Comparison of ENCODE assay signal across 27 cellular contexts in genomic region chr3:111650378-111651275, GRCh38. TPM values are rescaled to one million over a fixed set of nuclear protein-coding genes. Genes with fewer than 3 reads are reported as not detected.
DNase-seq lines count a peak whose midpoint lies in the region; ATAC-seq, FAIRE-seq and TF ChIP-seq lines count a peak whose summit lies in the region.
"Had no signal": no experiment of that assay in that cellular context is flagged by ENCODE, and none has a peak within 500 bp of the region (broad histone marks: within the 10 kb centered on the region; RNA-seq: fewer than 3 reads in every experiment).

No MANE protein-coding gene starts in this region.

- H3K27ac Mint-ChIP-seq in CD4-positive, alpha-beta T cell = peak overlapping the region; percentile 18
- no peak overlapping the region for H3K27ac Mint-ChIP-seq in endodermal cell
- H3K27ac Mint-ChIP-seq: activated T-helper 2 cell treated with anti-CD3 and anti-CD28 coated beads, Interferon-gamma antibody, Interleukin-2, Interleukin-4, amounts not matched to agents 10 μg/mL and 5 μg/mL and 100 μg/mL, durations not matched to agents 14 hours and 24 hours and 36 hours; brain; stimulated activated naive CD8-positive, alpha-beta T cell treated with anti-CD3 and anti-CD28 coated beads, Interleukin-15, amount 100 ng/mL, for 72 hours had no signal

- TF ChIP-seq CTCF in CD4-positive, alpha-beta T cell (IDR thresholded peaks at IDR 0.05) = no peak
- TF ChIP-seq CTCF in bronchial epithelial cell (IDR thresholded peaks at IDR 0.05; ENCODE audit: insufficient read depth, low read length, severe bottlenecking) = no peak
- no peak for TF ChIP-seq CTCF in mucosa of descending colon (IDR thresholded peaks at IDR 0.05)
- TF ChIP-seq CTCF in adrenal gland (IDR thresholded peaks at IDR 0.05) = no peak
- no peak for TF ChIP-seq CTCF in endodermal cell (conservative IDR thresholded peaks at IDR 0.05)

- no peak overlapping the region for H3K9ac ChIP-seq in endodermal cell (ENCODE audit: extremely low read depth, low read length, poor library complexity, severe bottlenecking)

- H3K9me3 ChIP-seq in CD4-positive, alpha-beta T cell (ENCODE audit: control insufficient read depth, low read length) = no peaks in the 10 kb centered on the region
- no peaks in the 10 kb centered on the region for H3K9me3 ChIP-seq in mucosa of descending colon
- no peaks in the 10 kb centered on the region for H3K9me3 ChIP-seq in adrenal gland (replicated peaks in 1 of 3)
- no peaks in the 10 kb centered on the region for H3K9me3 ChIP-seq in endodermal cell (ENCODE audit: control insufficient read depth, low read length)
- H3K9me3 ChIP-seq: heart right ventricle, lower lobe of right lung, sigmoid colon, SJSA1, thyroid gland had no signal

- CTCF ChIA-PET in CD4-positive, alpha-beta T cell (lab: Charles Lee) = no interaction called here

- H3K4me1 ChIP-seq in mucosa of descending colon (ENCODE audit: low read depth) (no peaks in the 10 kb centered on the region), adrenal gland (replicated peaks in 1 of 2) (no peaks in the 10 kb centered on the region), endodermal cell (ENCODE audit: control insufficient read depth, insufficient read depth, low read length) (no peaks in the 10 kb centered on the region)
- H3K4me1 ChIP-seq: heart right ventricle, lower lobe of right lung, sigmoid colon, thyroid gland had no signal

- H3K36me3 ChIP-seq in bronchial epithelial cell (ENCODE audit: control insufficient read depth, insufficient read depth, low read length) (no peaks in the 10 kb centered on the region), mucosa of descending colon (ENCODE audit: low read depth) (no peaks in the 10 kb centered on the region), adrenal gland (replicated peaks in 1 of 2) (no peaks in the 10 kb centered on the region), endodermal cell (ENCODE audit: control insufficient read depth, insufficient read depth, low read length) (no peaks in the 10 kb centered on the region)
- H3K36me3 ChIP-seq: heart right ventricle, lower lobe of right lung, sigmoid colon, SJSA1, thyroid gland had no signal

- no peaks in the 10 kb centered on the region for H3K27me3 ChIP-seq in CD4-positive, alpha-beta T cell (ENCODE audit: control insufficient read depth, insufficient read depth, low read length)
- H3K27me3 ChIP-seq in bronchial epithelial cell (ENCODE audit: control insufficient read depth, insufficient read depth, low read length) (no peaks in the 10 kb centered on the region), adrenal gland (peaks cover 5% of the 10 kb centered on the region), endodermal cell (ENCODE audit: control insufficient read depth, insufficient read depth, low read length, poor library complexity, severe bottlenecking) (no peaks in the 10 kb centered on the region)
- H3K27me3 ChIP-seq: sigmoid colon, SJSA1, thyroid gland had no signal

- peaks cover 100% of the 10 kb centered on the region for H3K36me3 Mint-ChIP-seq in CD4-positive, alpha-beta T cell (ENCODE audit: low read depth)
- H3K36me3 Mint-ChIP-seq in endodermal cell (ENCODE audit: low read depth) = no peaks in the 10 kb centered on the region
- H3K36me3 Mint-ChIP-seq: brain had no signal

- FAIRE-seq in GM18507 (lab: Jason Lieb, UNC) (peak; percentile 35), bronchial epithelial cell (lab: Jason Lieb, UNC) (peak; percentile 66)
- FAIRE-seq: H54, RCC 7860 had no signal

- no peak for TF ChIP-seq POLR2A in adrenal gland (IDR thresholded peaks at IDR 0.05)

- 50 to 61% (median 55%) methylated on average over 4 of the region's 4 CpGs for WGBS in adrenal gland, 4 donors
- WGBS in endodermal cell (ENCODE audit: insufficient coverage in 1 of 2, insufficient read length in 1 of 2), 2 experiments = 87% methylated on average over 4 of the region's 4 CpGs; no CpG with 5 or more reads in 1 of the 2 experiments

- intact Hi-C loops in CD4-positive, alpha-beta T cell (cut with DNase I, micrococcal nuclease) = no loop called here
- intact Hi-C loops in mucosa of descending colon (cut with DNase I, micrococcal nuclease) = no loop called here
- intact Hi-C loops in adrenal gland (cut with DNase I) = no loop called here
- intact Hi-C loops in left ventricle myocardium superior (cut with micrococcal nuclease) = no loop called here

- no peak overlapping the region for H3K4me3 Mint-ChIP-seq in CD4-positive, alpha-beta T cell
- no peak overlapping the region for H3K4me3 Mint-ChIP-seq in endodermal cell
- H3K4me3 Mint-ChIP-seq: brain; stimulated activated naive CD8-positive, alpha-beta T cell treated with anti-CD3 and anti-CD28 coated beads, Interleukin-15, amount 100 ng/mL, for 72 hours; T-cell had no signal

- H3K27ac ChIP-seq in CD4-positive, alpha-beta T cell (ENCODE audit: low read depth, low read length) = no peak overlapping the region
- H3K27ac ChIP-seq in adrenal gland (no peak overlapping the region), endodermal cell (ENCODE audit: low read depth, low read length) (no peak overlapping the region)
- H3K27ac ChIP-seq: heart right ventricle, lower lobe of right lung, sigmoid colon, SJSA1, thyroid gland had no signal

- POLR2A ChIA-PET in CD4-positive, alpha-beta T cell (lab: Charles Lee) = no interaction called here

- no peaks in the 10 kb centered on the region for H3K27me3 Mint-ChIP-seq in CD4-positive, alpha-beta T cell
- no peaks in the 10 kb centered on the region for H3K27me3 Mint-ChIP-seq in endodermal cell (ENCODE audit: insufficient read depth)
- H3K27me3 Mint-ChIP-seq: brain; stimulated activated naive CD8-positive, alpha-beta T cell treated with anti-CD3 and anti-CD28 coated beads, Interleukin-15, amount 100 ng/mL, for 72 hours; T-cell had no signal

- ATAC-seq in CD4-positive, alpha-beta T cell (ENCODE audit: poor library complexity) = no peak
- ATAC-seq in mucosa of descending colon (peak; percentile 72), left ventricle myocardium superior (no peak)
- ATAC-seq: heart right ventricle; lower lobe of right lung; stimulated activated naive CD8-positive, alpha-beta T cell treated with anti-CD3 and anti-CD28 coated beads, Interleukin-15, amount 100 ng/mL, for 72 hours; T-cell had no signal

- H3K4me3 ChIP-seq in bronchial epithelial cell (ENCODE audit: low read depth, low read length) = no peak overlapping the region
- no peak overlapping the region for H3K4me3 ChIP-seq in mucosa of descending colon
- H3K4me3 ChIP-seq in adrenal gland = no peak overlapping the region
- no peak overlapping the region for H3K4me3 ChIP-seq in endodermal cell (ENCODE audit: low read length)
- H3K4me3 ChIP-seq: heart right ventricle, lower lobe of right lung, sigmoid colon, SJSA1, thyroid gland had no signal

- DNase-seq in CD4-positive, alpha-beta T cell = no peak
- DNase-seq in GM18507 (ENCODE audit: extremely low spot score, insufficient read length, low read depth) (no peak), bronchial epithelial cell (ENCODE audit: low read depth) (peak; percentile 24), mucosa of descending colon (no peak), T-helper 1 cell (no peak), adrenal gland (no peak), left ventricle myocardium superior (no peak), endodermal cell (no peak)
- DNase-seq: activated CD4-positive, alpha-beta T cell treated with anti-CD3 and anti-CD28 coated beads for 48 hours; foreskin fibroblast; GF-D8; heart right ventricle; lower lobe of right lung; NCI-H1436 treated with DMSO at 0.1 percent for 48 hours; NCI-H510A treated with DMSO at 0.1 percent for 48 hours; posterior cingulate gyrus; sigmoid colon; stimulated activated naive CD8-positive, alpha-beta T cell treated with anti-CD3 and anti-CD28 coated beads, Interleukin-15, amount 100 ng/mL, for 72 hours; T-cell; thyroid gland had no signal

- no peaks in the 10 kb centered on the region for H3K9me3 Mint-ChIP-seq in CD4-positive, alpha-beta T cell
- H3K9me3 Mint-ChIP-seq in endodermal cell = no peaks in the 10 kb centered on the region
- H3K9me3 Mint-ChIP-seq: brain, T-cell had no signal

- peaks cover 23% of the 10 kb centered on the region for H3K4me1 Mint-ChIP-seq in CD4-positive, alpha-beta T cell (ENCODE audit: low read depth)
- H3K4me1 Mint-ChIP-seq in endodermal cell = no peaks in the 10 kb centered on the region
- H3K4me1 Mint-ChIP-seq: stimulated activated naive CD8-positive, alpha-beta T cell treated with anti-CD3 and anti-CD28 coated beads, Interleukin-15, amount 100 ng/mL, for 72 hours had no signal

RNA-seq across cellular contexts. Expression of gene PLCXD2, which starts 23.8 kb away (rescaled TPM):
- total RNA-seq in CD4-positive, alpha-beta T cell = 10 to 100 TPM; 28.6 to 29.3 TPM
- total RNA-seq in bronchial epithelial cell = 12.1 and 30.5 TPM in 2 replicates
- total RNA-seq in mucosa of descending colon = 1 to 10 TPM; 2.5 to 9.8 (median 4.6) TPM
- total RNA-seq in adrenal gland = under 1 TPM; 0.19 to 0.77 (median 0.39) TPM
- under 1 TPM; 0.07 to 0.44 (median 0.16) TPM for polyA plus RNA-seq in adrenal gland
- total RNA-seq in left ventricle myocardium superior = 9.3 TPM
- total RNA-seq in endodermal cell = 10 to 100 TPM in 1 of 2 donors, 1 to 10 TPM in 1; 7.3 to 12.1 TPM
- 7.0 TPM for polyA plus RNA-seq in endodermal cell (2013, experiment 1 of 2)
- polyA plus RNA-seq in endodermal cell (2013, experiment 2 of 2) = 5.9 TPM

RNA-seq across cellular contexts. Expression of gene ZBED2, which starts 55.5 kb away (rescaled TPM):
- total RNA-seq in CD4-positive, alpha-beta T cell = under 1 TPM in 1 of 2 experiments, not detected in 1; 0.11 TPM
- total RNA-seq in bronchial epithelial cell = 6.3 and 8.2 TPM in 2 replicates
- total RNA-seq in mucosa of descending colon = not detected
- total RNA-seq in adrenal gland = under 1 TPM in 1 of 8 donors, not detected in 7; 0.11 TPM
- not detected for polyA plus RNA-seq in adrenal gland
- total RNA-seq in left ventricle myocardium superior = not detected
- not detected for total RNA-seq in endodermal cell
- polyA plus RNA-seq in endodermal cell (2013, experiment 1 of 2) = not detected
- not detected for polyA plus RNA-seq in endodermal cell (2013, experiment 2 of 2)
- total RNA-seq: mononuclear cell, sigmoid colon, SJSA1 had no signal
- polyA plus RNA-seq: heart right ventricle, neural cell had no signal
